13 cellular contexts compared by ENCODE assay signal in the genomic region with DNA sequence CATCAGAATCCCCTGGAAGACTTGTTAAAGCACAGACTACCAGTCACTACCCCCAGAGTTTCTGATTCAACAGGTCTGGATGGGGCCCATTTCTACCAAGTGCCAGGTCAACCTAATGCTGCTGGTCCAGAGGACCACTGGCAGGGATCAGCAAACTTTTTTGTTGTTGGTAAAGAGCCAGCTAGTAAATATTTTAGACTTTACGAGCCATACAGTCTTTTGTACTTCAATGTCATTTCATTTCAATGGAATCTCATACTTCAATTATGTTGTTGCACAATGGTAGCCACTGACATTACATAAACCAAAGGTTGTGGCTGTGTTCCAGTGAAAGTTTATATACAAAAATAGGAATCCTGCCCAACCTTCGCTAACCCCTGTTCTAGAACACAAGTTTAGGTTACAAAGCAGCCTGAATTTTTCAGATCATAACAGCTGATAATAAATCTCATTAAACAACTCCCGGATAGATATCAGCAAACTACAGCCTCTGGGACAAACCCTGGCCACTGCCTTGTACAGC. TPM values are rescaled to one million over a fixed set of nuclear protein-coding genes. Genes with fewer than 3 reads are reported as not detected.
DNase-seq lines count a peak whose midpoint lies in the region; ATAC-seq and TF ChIP-seq lines count a peak whose summit lies in the region.
"Had no signal": no experiment of that assay in that cellular context is flagged by ENCODE, and none has a peak within 500 bp of the region (broad histone marks: within the 10 kb centered on the region; RNA-seq: fewer than 3 reads in every experiment).

No MANE protein-coding gene starts in this region.

- H3K23ac ChIP-seq in mesendoderm (ENCODE audit: low read length): no peak overlapping the region

- no peak overlapping the region for H2BK120ac ChIP-seq in mesendoderm (ENCODE audit: low read depth, low read length)

- no peaks in the 10 kb centered on the region for H4K20me1 ChIP-seq in Karpas-422 (ENCODE audit: insufficient read depth, low read depth, low read length)

- TF ChIP-seq CTCF in cardiac fibroblast (IDR thresholded peaks at IDR 0.05; ENCODE audit: low read depth, low read length): no peak

- WGBS in mesendoderm (ENCODE audit: extremely low coverage, insufficient coverage, low lambda C conversion rate): no CpG with 5 or more reads among the region's 3 CpGs

- H3K27me3 Mint-ChIP-seq in immature natural killer cell (ENCODE audit: low read depth in 3 of 3): no peaks in the 10 kb centered on the region

- H3K56ac ChIP-seq in mesendoderm (ENCODE audit: low read length): no peak overlapping the region

- H3K79me2 ChIP-seq in Karpas-422 (ENCODE audit: low read length) (no peaks in the 10 kb centered on the region), mesendoderm (ENCODE audit: control insufficient read depth, insufficient read depth, low read length) (no peaks in the 10 kb centered on the region)

- H3K9me2 ChIP-seq in Karpas-422 (replicated peaks; ENCODE audit: insufficient read depth, low read length): no peaks in the 10 kb centered on the region

- no peak overlapping the region for H3K18ac ChIP-seq in mesendoderm (ENCODE audit: low read length)

- H4K5ac ChIP-seq in mesendoderm (ENCODE audit: low read length): no peak overlapping the region

- no peak overlapping the region for H2AK5ac ChIP-seq in mesendoderm (ENCODE audit: low read length)

- no peaks in the 10 kb centered on the region for H3K4me1 Mint-ChIP-seq in immature natural killer cell

- no peak overlapping the region for H3K27ac Mint-ChIP-seq in immature natural killer cell

- H4K8ac ChIP-seq in mesendoderm (ENCODE audit: low read depth, low read length): peak overlapping the region; percentile 28

- H3K4me1 ChIP-seq in Karpas-422 (ENCODE audit: low read length) (no peaks in the 10 kb centered on the region), mesendoderm (ENCODE audit: control insufficient read depth, low read depth, low read length) (no peaks in the 10 kb centered on the region)

- H3K36me3 ChIP-seq in Karpas-422 (ENCODE audit: insufficient read depth, low read length) (no peaks in the 10 kb centered on the region), mesendoderm (ENCODE audit: control insufficient read depth, insufficient read depth, low read length) (no peaks in the 10 kb centered on the region)
- H3K36me3 ChIP-seq: adrenal gland had no signal

- H3K79me1 ChIP-seq in mesendoderm (ENCODE audit: low read length): no peaks in the 10 kb centered on the region

- peaks cover 0 to 2% (median 0%) of the 10 kb centered on the region in 6 donors for H3K9me3 Mint-ChIP-seq in immature natural killer cell

- no peak overlapping the region for H3K4ac ChIP-seq in mesendoderm (ENCODE audit: low read depth, low read length)

- H3K27ac ChIP-seq in Karpas-422 (ENCODE audit: low read length) (no peak overlapping the region), mesendoderm (ENCODE audit: low read depth, low read length) (no peak overlapping the region)

- no peak overlapping the region for H2BK15ac ChIP-seq in mesendoderm (replicated peaks; ENCODE audit: low read depth)

- no peaks in the 10 kb centered on the region for H3K9me3 ChIP-seq in Karpas-422 (ENCODE audit: low read length)
- H3K9me3 ChIP-seq: adrenal gland had no signal

- H3K36me3 Mint-ChIP-seq in immature natural killer cell: peaks cover 20 to 42% (median 37%) of the 10 kb centered on the region in 3 donors

- DNase-seq in AG08396 (ENCODE audit: low spot score) (peak; percentile 39), Karpas-422 (peak; percentile 32), cardiac fibroblast (ENCODE audit: low read depth in 2 of 2) (peak; percentile 82 to 86), mesendoderm (no peak), SKM-1 (lab: John Stamatoyannopoulos, UW; ENCODE audit: unreplicated experiment) (no peak), NCI-H2081 (lab: John Stamatoyannopoulos, UW) (no peak), immature natural killer cell (no peak)
- DNase-seq: C1 segment of cervical spinal cord, left colon, NCI-H1417 had no signal

- no peak overlapping the region for H2BK5ac ChIP-seq in mesendoderm (ENCODE audit: low read length)

- no peak overlapping the region for H3K9ac ChIP-seq in Karpas-422 (ENCODE audit: low read length)
- no peak overlapping the region for H3K9ac ChIP-seq in mesendoderm (ENCODE audit: low read length)

- H3K4me3 Mint-ChIP-seq in immature natural killer cell: no peak overlapping the region

- no peak overlapping the region for H2AFZ ChIP-seq in Karpas-422 (ENCODE audit: low read length)

- H3K27me3 ChIP-seq in Karpas-422 (ENCODE audit: low read length) (no peaks in the 10 kb centered on the region), mesendoderm (ENCODE audit: insufficient read depth, low read length, poor library complexity) (no peaks in the 10 kb centered on the region)
- H3K27me3 ChIP-seq: adrenal gland had no signal

- no peak for ATAC-seq in HG03097 (IDR thresholded peaks at IDR 0.05; ENCODE audit: low FRiP score, unreplicated experiment)
- ATAC-seq: esophagus mucosa, left colon had no signal

- no peak overlapping the region for H3K4me3 ChIP-seq in Karpas-422 (ENCODE audit: low read length)
- H3K4me3 ChIP-seq in cardiac fibroblast (replicated peaks in 1 of 2; ENCODE audit: low read depth in 2 of 2, low read length in 2 of 2): no peak overlapping the region
- no peak overlapping the region for H3K4me3 ChIP-seq in mesendoderm (ENCODE audit: low read length)
- H3K4me3 ChIP-seq: adrenal gland had no signal

- H3K4me2 ChIP-seq in Karpas-422 (ENCODE audit: low read depth, low read length, poor library complexity, severe bottlenecking): no peak overlapping the region
- no peak overlapping the region for H3K4me2 ChIP-seq in mesendoderm (ENCODE audit: low read length)

RNA-seq across cellular contexts. Expression of a gene that starts 28.7 kb away (rescaled TPM):
- 8.8 and 24.7 TPM in 2 replicates for total RNA-seq in Karpas-422 (2014; rRNA removed; shearing (Covaris generic); ENCODE audit: low replicate concordance)
- polyA plus RNA-seq in mesendoderm (2013, experiment 1 of 2): 1.8 TPM
- polyA plus RNA-seq in mesendoderm (2013, experiment 2 of 2): 2.0 TPM
- polyA plus RNA-seq in immature natural killer cell: 10 to 100 TPM in 1 of 3 donors, 1 to 10 TPM in 2; 9.9 to 10.6 (median 9.9) TPM

Comparison
In these comparisons a context has a peak if more than half of its experiments do, and no peak if none do; other contexts are left out.
1. DNase-seq: peak in AG08396 (single experiment), Karpas-422 (single experiment) and cardiac fibroblast (2 of 2); none in mesendoderm (single experiment), SKM-1 (single experiment), NCI-H2081 (0 of 2) and immature natural killer cell (0 of 3).